ENCODE assay signal across 16 cellular contexts in genomic region chr17:61196799-61197198, GRCh38.
DNase-seq lines count a peak whose midpoint lies in the region; ATAC-seq and TF ChIP-seq lines count a peak whose summit lies in the region.
"Had no signal": no experiment of that assay in that cellular context is flagged by ENCODE, and none has a peak within 500 bp of the region (broad histone marks: within the 10 kb centered on the region; RNA-seq: fewer than 3 reads in every experiment).

No MANE protein-coding gene starts in this region.

- no peaks in the 10 kb centered on the region for H3K9me3 ChIP-seq in BE2C
- H3K9me3 ChIP-seq in SK-N-SH = peaks cover 10% of the 10 kb centered on the region; the same call in 1 of the 2 replicates
- no peaks in the 10 kb centered on the region for H3K9me3 ChIP-seq in fibroblast of lung (ENCODE audit: control insufficient read depth, insufficient read depth, low read depth, low read length)
- H3K9me3 ChIP-seq in breast epithelium = no peaks in the 10 kb centered on the region

- H4K20me1 ChIP-seq in SK-N-SH (ENCODE audit: insufficient read depth) = no peaks in the 10 kb centered on the region
- H4K20me1 ChIP-seq in fibroblast of lung (ENCODE audit: control insufficient read depth, extremely low read depth, insufficient read depth, low read length) = no peaks in the 10 kb centered on the region

- CTCF ChIA-PET in SK-N-SH (lab: Yijun Ruan, JAX) = interaction anchor here (0.8 to 2.1 kb wide), 9 partner anchors 12 to 452 kb away, joined by 3 to 10 read pairs (median 4); no protein-coding TSS in a partner anchor

- H3K27ac ChIP-seq in SK-N-SH (ENCODE audit: low read depth in 2 of 2, low read length in 1 of 2) (peak overlapping the region in 1 of 2 experiments; percentile 91; a peak in 2 of 4 replicates), fibroblast of lung (ENCODE audit: insufficient read depth, low read length) (peak overlapping the region; percentile 67), breast epithelium (no peak overlapping the region)

- 25% methylated on average over 3 of the region's 3 CpGs for WGBS in SK-N-SH (ENCODE audit: low lambda C conversion rate)

- H3K27ac Mint-ChIP-seq in osteocyte (ENCODE audit: unreplicated experiment) = peak overlapping the region; percentile 90
- H3K27ac Mint-ChIP-seq: CD14-positive monocyte had no signal

- peak overlapping the region; percentile 27; the same call in 1 of the 2 replicates for H2AFZ ChIP-seq in SK-N-SH (ENCODE audit: low read depth)
- H2AFZ ChIP-seq in fibroblast of lung (ENCODE audit: low read length) = peak overlapping the region; percentile 55

- POLR2A ChIA-PET in SK-N-SH (lab: Yijun Ruan, JAX) = interaction anchor here (1.0 kb wide), 1 partner anchor 216 kb away, joined by 3 read pairs; no protein-coding TSS in a partner anchor

- peak overlapping the region; percentile 40 for H3K4me3 ChIP-seq in BE2C (ENCODE audit: low read depth, low read length)
- peak overlapping the region in 1 of 2 experiments; percentile 13; a peak in 1 of 4 replicates for H3K4me3 ChIP-seq in SK-N-SH (ENCODE audit: low read depth in 2 of 2, low read length in 1 of 2)
- H3K4me3 ChIP-seq in fibroblast of lung (replicated peaks in 1 of 4; ENCODE audit: control extremely low read depth in 1 of 4, insufficient read depth in 1 of 4, low read depth in 3 of 4, low read length in 4 of 4) = peak overlapping the region in 3 of 4 experiments; percentile 23 to 31 (median 29)
- H3K4me3 ChIP-seq in breast epithelium = no peak overlapping the region
- H3K4me3 ChIP-seq: GM12878 had no signal

- H3K4me1 Mint-ChIP-seq in osteocyte (ENCODE audit: unreplicated experiment) = peaks cover 51% of the 10 kb centered on the region
- H3K4me1 Mint-ChIP-seq: CD14-positive monocyte had no signal

- no peaks in the 10 kb centered on the region for H3K79me2 ChIP-seq in SK-N-SH (ENCODE audit: insufficient read depth)
- H3K79me2 ChIP-seq in fibroblast of lung (ENCODE audit: control insufficient read depth, insufficient read depth, low read length) = no peaks in the 10 kb centered on the region

- intact Hi-C loops in breast epithelium (cut with DNase I; ENCODE audit: low total_unique reads) = no loop called here

- no peak for TF ChIP-seq CTCF in BE2C (IDR thresholded peaks at IDR 0.05; ENCODE audit: low read depth, low read length)
- no peak for TF ChIP-seq CTCF in SK-N-SH (IDR thresholded peaks at IDR 0.05)
- TF ChIP-seq CTCF in fibroblast of lung (conservative IDR thresholded peaks at IDR 0.05 in 1 of 2, IDR thresholded peaks at IDR 0.05 in 1 of 2; ENCODE audit: low read depth in 1 of 2, low read length in 2 of 2) = no peak
- TF ChIP-seq CTCF in osteocyte (IDR thresholded peaks at IDR 0.05) = no peak
- TF ChIP-seq CTCF in breast epithelium (IDR thresholded peaks at IDR 0.05) = no peak

- peak overlapping the region; percentile 28 for H3K4me3 Mint-ChIP-seq in osteocyte (ENCODE audit: unreplicated experiment)
- H3K4me3 Mint-ChIP-seq: CD14-positive monocyte had no signal

- no peak for TF ChIP-seq POLR2A in breast epithelium (IDR thresholded peaks at IDR 0.05)

- no peak for TF ChIP-seq RAD21 in SK-N-SH (IDR thresholded peaks at IDR 0.05; ENCODE audit: low read length)

- H3K36me3 ChIP-seq in BE2C = no peaks in the 10 kb centered on the region
- H3K36me3 ChIP-seq in SK-N-SH (replicated peaks in 1 of 2; ENCODE audit: control insufficient read depth in 1 of 2, insufficient read depth in 2 of 2, low read length in 1 of 2) = peaks cover 0 to 5% of the 10 kb centered on the region in 2 experiments
- H3K36me3 ChIP-seq in fibroblast of lung (ENCODE audit: control insufficient read depth, insufficient read depth, low read length) = no peaks in the 10 kb centered on the region
- H3K36me3 ChIP-seq in breast epithelium = no peaks in the 10 kb centered on the region

- no peaks in the 10 kb centered on the region for H3K36me3 Mint-ChIP-seq in osteocyte (ENCODE audit: unreplicated experiment)
- H3K36me3 Mint-ChIP-seq: CD14-positive monocyte had no signal

- H3K27me3 ChIP-seq in BE2C (no peaks in the 10 kb centered on the region), SK-N-SH (ENCODE audit: insufficient read depth) (no peaks in the 10 kb centered on the region), fibroblast of lung (ENCODE audit: control insufficient read depth, insufficient read depth, low read length) (no peaks in the 10 kb centered on the region), breast epithelium (no peaks in the 10 kb centered on the region)

- no peak overlapping the region for H3K9ac ChIP-seq in SK-N-SH
- H3K9ac ChIP-seq in fibroblast of lung (ENCODE audit: insufficient read depth, low read length) = no peak overlapping the region

- no peaks in the 10 kb centered on the region for H3K27me3 Mint-ChIP-seq in osteocyte (ENCODE audit: unreplicated experiment)

- no peak for TF ChIP-seq EP300 in SK-N-SH (IDR thresholded peaks at IDR 0.05; ENCODE audit: borderline replicate concordance in 1 of 2, low read depth in 1 of 2, low read length in 1 of 2)

- H3K4me1 ChIP-seq in BE2C = peaks cover 21% of the 10 kb centered on the region
- peaks cover 18 to 22% of the 10 kb centered on the region in 2 experiments; a peak in 3 of 4 replicates for H3K4me1 ChIP-seq in SK-N-SH (ENCODE audit: control insufficient read depth in 1 of 2, insufficient read depth in 2 of 2, low read depth in 1 of 2, low read length in 1 of 2)
- H3K4me1 ChIP-seq in fibroblast of lung (ENCODE audit: control insufficient read depth, extremely low read depth, insufficient read depth, low read length) = peaks cover 17% of the 10 kb centered on the region
- H3K4me1 ChIP-seq in breast epithelium = no peaks in the 10 kb centered on the region

- peaks cover 17% of the 10 kb centered on the region for H3F3A ChIP-seq in SK-N-SH (replicated peaks; ENCODE audit: insufficient read depth)

- H3K9me3 Mint-ChIP-seq in osteocyte (ENCODE audit: unreplicated experiment) = no peaks in the 10 kb centered on the region

- H3K9me2 ChIP-seq in SK-N-SH = no peaks in the 10 kb centered on the region

- ATAC-seq in GM19035 (IDR thresholded peaks at IDR 0.05; ENCODE audit: unreplicated experiment) = no peak
- no peak for ATAC-seq in HG02610 (IDR thresholded peaks at IDR 0.05; ENCODE audit: unreplicated experiment)
- ATAC-seq: GM12878 had no signal

- DNase-seq in BE2C = no peak
- DNase-seq in SK-N-SH = no peak
- DNase-seq in fibroblast of lung (ENCODE audit: low read depth in 2 of 2) = peak in 1 of 2 donors; percentile 74
- no peak for DNase-seq in osteocyte (ENCODE audit: extremely low spot score, unreplicated experiment)
- no peak for DNase-seq in CD1c-positive myeloid dendritic cell (ENCODE audit: extremely low spot score)
- DNase-seq in breast epithelium (ENCODE audit: low spot score in 2 of 2) = no peak
- DNase-seq: 8988T, DMS79, KG1, NCI-H1048, NCI-H1694 treated with DMSO at 0.1 percent for 48 hours, SHP77 treated with DMSO at 0.1 percent for 48 hours had no signal

- H3K4me2 ChIP-seq in SK-N-SH = no peak overlapping the region
- peak overlapping the region; percentile 83 for H3K4me2 ChIP-seq in fibroblast of lung (ENCODE audit: extremely low read depth, insufficient read depth, low read length)

TF ChIP-seq in SK-N-SH, 30 proteins besides CTCF, POLR2A, EP300 and RAD21 (continues in another document):
- TF ChIP-seq RXRA (IDR thresholded peaks at IDR 0.05; ENCODE audit: borderline replicate concordance, low read depth) (no peak), PBX3 (IDR thresholded peaks at IDR 0.05) (no peak), TAF1 (IDR thresholded peaks at IDR 0.05; ENCODE audit: borderline replicate concordance, low read depth, low read length) (no peak), TCF12 (IDR thresholded peaks at IDR 0.05) (no peak), FOSL2 (IDR thresholded peaks at IDR 0.05; ENCODE audit: borderline replicate concordance, low read depth) (no peak), FOXM1 (IDR thresholded peaks at IDR 0.05; ENCODE audit: low read depth) (no peak), USF2 (IDR thresholded peaks at IDR 0.05; ENCODE audit: borderline replicate concordance, low read depth, low read length) (no peak), IRF3 (IDR thresholded peaks at IDR 0.05; ENCODE audit: low read depth, low read length) (no peak), ELF1 (IDR thresholded peaks at IDR 0.05) (no peak)

Comparison
In these comparisons a context has a peak if more than half of its experiments do, and no peak if none do; other contexts are left out.
1. H3K4me3 ChIP-seq: peak in BE2C (single experiment) and fibroblast of lung (3 of 4); none in breast epithelium (0 of 3).